In the genomic region with DNA sequence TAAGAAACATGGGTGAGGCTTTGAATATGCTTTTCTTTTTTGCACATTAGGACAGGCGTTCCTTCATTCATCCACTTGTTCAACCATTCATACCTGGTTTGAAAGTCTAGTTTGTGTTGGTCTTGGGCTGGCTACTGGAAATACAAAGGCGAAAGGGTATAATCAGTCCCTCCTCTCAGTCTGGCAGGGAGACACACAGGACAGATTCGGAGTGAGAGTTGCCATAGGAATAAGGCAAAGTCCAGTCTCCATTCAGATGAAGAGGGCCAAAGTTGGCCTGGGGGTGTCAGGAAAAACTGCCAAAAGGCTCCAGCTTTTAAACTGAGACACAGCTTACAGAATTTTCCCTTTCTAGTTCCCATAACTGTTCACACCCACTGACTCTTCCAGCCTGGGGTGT, we compare ENCODE assay signal across 30 cellular contexts.
"Had no signal": no experiment of that assay in that cellular context is flagged by ENCODE, and none has a peak within 500 bp of the region (broad histone marks: within the 10 kb centered on the region; RNA-seq: fewer than 3 reads in every experiment).

No MANE protein-coding gene starts in this region.

- DNase-seq: activated CD4-positive, alpha-beta T cell treated with anti-CD3 and anti-CD28 coated beads for 36 hours; activated CD4-positive, alpha-beta T cell treated with anti-CD3 and anti-CD28 coated beads, Interleukin-2, amount 10 ng/mL, durations not matched to agents 7 days and 5 days; activated CD4-positive, alpha-beta T cell treated with anti-CD3 and anti-CD28 coated beads, Interleukin-2, amount 50 U/mL, for 48 hours; activated CD8-positive, alpha-beta memory T cell treated with anti-CD3 and anti-CD28 coated beads, Interleukin-2, amount 50 U/mL, for 4 hours; activated effector memory CD4-positive, alpha-beta T cell treated with Interleukin-2 at 50 U/mL for 16 hours; activated naive CD4-positive, alpha-beta T cell treated with anti-CD3 and anti-CD28 coated beads, Interleukin-2, amount 50 U/mL, for 16 hours; activated naive CD8-positive, alpha-beta T cell treated with anti-CD3 and anti-CD28 coated beads for 36 hours; activated T-cell treated with anti-CD3 and anti-CD28 coated beads for 4 hours; activated T-cell treated with anti-CD3 and anti-CD28 coated beads, Interleukin-2, amount 50 U/mL, for 4 hours; amniotic stem cell; aorta; brain microvascular endothelial cell; MG63; NCI-H1048; NCI-H1105 treated with DMSO at 0.1 percent for 48 hours; NCI-H1436; NCI-H187; NCI-H2029 treated with DMSO at 0.1 percent for 48 hours; NCI-H2107; NCI-H2171; NCI-H510A; SHP77; SJCRH30 had no signal

- H3K4me3 Mint-ChIP-seq: activated CD4-positive, alpha-beta T cell treated with anti-CD3 and anti-CD28 coated beads for 36 hours; activated CD4-positive, alpha-beta T cell treated with anti-CD3 and anti-CD28 coated beads, Interleukin-2, amount 10 ng/mL, durations not matched to agents 7 days and 5 days; activated naive CD8-positive, alpha-beta T cell treated with anti-CD3 and anti-CD28 coated beads for 36 hours; activated T-cell treated with anti-CD3 and anti-CD28 coated beads, Interleukin-2, amount 50 U/mL, for 4 hours; activated T-helper 1 cell treated with anti-CD3 and anti-CD28 coated beads, Interleukin-12 subunit alpha, Interleukin-12 subunit beta, Interleukin-2, Interleukin-4 antibody, amounts not matched to agents 30 ng/mL and 10 ng/mL and 1 ng/mL, durations not matched to agents 14 hours and 24 hours and 36 hours; central memory CD8-positive, alpha-beta T cell; T-helper 1 cell treated with Interleukin-12 subunit alpha and Interleukin-12 subunit beta and Interleukin-4 antibody, amounts not matched to agents 30 μg/mL and 1 μg/mL, for 36 hours; T-helper 2 cell treated with Interferon-gamma antibody and Interleukin-4, amounts not matched to agents 5 μg/mL and 100 μg/mL, for 36 hours had no signal

- H3K4me1 Mint-ChIP-seq: activated CD4-positive, alpha-beta T cell treated with anti-CD3 and anti-CD28 coated beads for 36 hours; activated CD4-positive, alpha-beta T cell treated with anti-CD3 and anti-CD28 coated beads, Interleukin-2, amount 10 ng/mL, durations not matched to agents 7 days and 5 days; activated naive CD8-positive, alpha-beta T cell treated with anti-CD3 and anti-CD28 coated beads for 36 hours; central memory CD8-positive, alpha-beta T cell had no signal

- H3K27ac Mint-ChIP-seq: activated CD4-positive, alpha-beta T cell treated with anti-CD3 and anti-CD28 coated beads for 36 hours; activated CD4-positive, alpha-beta T cell treated with anti-CD3 and anti-CD28 coated beads, Interleukin-2, amount 10 ng/mL, durations not matched to agents 7 days and 5 days; activated naive CD8-positive, alpha-beta T cell treated with anti-CD3 and anti-CD28 coated beads for 36 hours; activated T-helper 1 cell treated with anti-CD3 and anti-CD28 coated beads, Interleukin-12 subunit alpha, Interleukin-12 subunit beta, Interleukin-2, Interleukin-4 antibody, amounts not matched to agents 30 ng/mL and 10 ng/mL and 1 ng/mL, durations not matched to agents 14 hours and 24 hours and 36 hours; T-helper 1 cell treated with Interleukin-12 subunit alpha and Interleukin-12 subunit beta and Interleukin-4 antibody, amounts not matched to agents 30 μg/mL and 1 μg/mL, for 36 hours; T-helper 2 cell treated with Interferon-gamma antibody and Interleukin-4, amounts not matched to agents 5 μg/mL and 100 μg/mL, for 36 hours had no signal

- H3K4me3 ChIP-seq: MG63, SJCRH30, SK-N-MC had no signal

- H3K4me1 ChIP-seq: SJCRH30 had no signal

- H3K36me3 ChIP-seq: brain microvascular endothelial cell, MG63, SJCRH30 had no signal

- H3K9me3 Mint-ChIP-seq: activated CD4-positive, alpha-beta T cell treated with anti-CD3 and anti-CD28 coated beads, Interleukin-2, amount 10 ng/mL, durations not matched to agents 7 days and 5 days; activated T-helper 1 cell treated with anti-CD3 and anti-CD28 coated beads, Interleukin-12 subunit alpha, Interleukin-12 subunit beta, Interleukin-2, Interleukin-4 antibody, amounts not matched to agents 30 ng/mL and 10 ng/mL and 1 ng/mL, durations not matched to agents 14 hours and 24 hours and 36 hours; T-helper 1 cell treated with Interleukin-12 subunit alpha and Interleukin-12 subunit beta and Interleukin-4 antibody, amounts not matched to agents 30 μg/mL and 1 μg/mL, for 36 hours; T-helper 2 cell treated with Interferon-gamma antibody and Interleukin-4, amounts not matched to agents 5 μg/mL and 100 μg/mL, for 36 hours had no signal

- H3K9me3 ChIP-seq: MG63, SJCRH30 had no signal

- H3K36me3 Mint-ChIP-seq: activated naive CD8-positive, alpha-beta T cell treated with anti-CD3 and anti-CD28 coated beads for 36 hours had no signal

- H3K27me3 ChIP-seq: brain microvascular endothelial cell, MG63, SJCRH30 had no signal

- H3K27ac ChIP-seq: brain microvascular endothelial cell, SJCRH30, SK-N-MC had no signal

- H3K27me3 Mint-ChIP-seq: activated CD4-positive, alpha-beta T cell treated with anti-CD3 and anti-CD28 coated beads for 36 hours; activated CD4-positive, alpha-beta T cell treated with anti-CD3 and anti-CD28 coated beads, Interleukin-2, amount 10 ng/mL, durations not matched to agents 7 days and 5 days; central memory CD8-positive, alpha-beta T cell had no signal

- ATAC-seq: activated CD4-positive, alpha-beta T cell treated with anti-CD3 and anti-CD28 coated beads for 36 hours; activated CD4-positive, CD25-positive, alpha-beta regulatory T cell treated with anti-CD3 and anti-CD28 coated beads, Interleukin-2, amount 50 U/mL, for 24 hours; activated T-cell treated with anti-CD3 and anti-CD28 coated beads, Interleukin-2, amount 50 U/mL, for 4 hours; Panc1 had no signal
